ENCODE assay signal across 13 cellular contexts in genomic region chr17:49469831-49470568, GRCh38. TPM values are rescaled to one million over a fixed set of nuclear protein-coding genes. Genes with fewer than 3 reads are reported as not detected.
DNase-seq lines count a peak whose midpoint lies in the region; ATAC-seq and TF ChIP-seq lines count a peak whose summit lies in the region.
"Had no signal": no experiment of that assay in that cellular context is flagged by ENCODE, and none has a peak within 500 bp of the region (broad histone marks: within the 10 kb centered on the region; RNA-seq: fewer than 3 reads in every experiment).

No MANE protein-coding gene starts in this region.

- no peak for TF ChIP-seq POLR2A in body of pancreas (IDR thresholded peaks at IDR 0.05)
- TF ChIP-seq POLR2A in lower leg skin (IDR thresholded peaks at IDR 0.05): no peak

- TF ChIP-seq CTCF in activated CD8-positive, alpha-beta T cell treated with anti-CD3 and anti-CD28 coated beads for 36 hours (IDR thresholded peaks at IDR 0.05): no peak
- TF ChIP-seq CTCF in body of pancreas (IDR thresholded peaks at IDR 0.05): no peak
- TF ChIP-seq CTCF in lower leg skin (IDR thresholded peaks at IDR 0.05): no peak
- no peak for TF ChIP-seq CTCF in foreskin keratinocyte (conservative IDR thresholded peaks at IDR 0.05)

- POLR2A ChIA-PET in activated CD8-positive, alpha-beta T cell treated with anti-CD3 and anti-CD28 coated beads for 36 hours (lab: Charles Lee): interaction anchor here (0.5 kb wide), 1 partner anchor 417 kb away, joined by 4 read pairs; no protein-coding TSS in a partner anchor
- POLR2A ChIA-PET in activated CD8-positive, alpha-beta T cell treated with anti-CD3 and anti-CD28 coated beads, Interleukin-2, amount 10 ng/mL, durations not matched to agents 7 days and 5 days (lab: Charles Lee): interaction anchor here (0.8 kb wide), 1 partner anchor 16 kb away, joined by 3 read pairs; no protein-coding TSS in a partner anchor

- CTCF ChIA-PET in activated CD8-positive, alpha-beta T cell treated with anti-CD3 and anti-CD28 coated beads for 36 hours (lab: Charles Lee): interaction anchor here (2.2 to 2.5 kb wide), 2 partner anchors 26 to 86 kb away, joined by 8 to 9 read pairs; partner anchors contain the start of gene NGFR
- CTCF ChIA-PET in activated CD8-positive, alpha-beta T cell treated with anti-CD3 and anti-CD28 coated beads, Interleukin-2, amount 10 ng/mL, durations not matched to agents 7 days and 5 days (lab: Charles Lee): interaction anchor here (0.6 to 2.8 kb wide), 2 partner anchors 26 to 86 kb away, joined by 3 to 8 read pairs; no protein-coding TSS in a partner anchor

- WGBS in body of pancreas, 2 donors: 6 to 9% methylated on average over 30 to 50 of the region's 51 CpGs
- WGBS in lower leg skin, 2 donors: 24 to 25% methylated on average over 32 to 50 of the region's 51 CpGs

- no peak overlapping the region for H3K27ac Mint-ChIP-seq in activated CD8-positive, alpha-beta T cell treated with anti-CD3 and anti-CD28 coated beads for 36 hours
- H3K27ac Mint-ChIP-seq in activated CD8-positive, alpha-beta T cell treated with anti-CD3 and anti-CD28 coated beads, Interleukin-2, amount 10 ng/mL, durations not matched to agents 7 days and 5 days: no peak overlapping the region
- H3K27ac Mint-ChIP-seq: stimulated activated memory B cell treated with anti-CD40 and anti-IgM and Interleukin-4, amounts not matched to agents 10 μg/mL and 1 μg/mL and 100 μg/mL, for 72 hours had no signal

- ATAC-seq in activated CD8-positive, alpha-beta T cell treated with anti-CD3 and anti-CD28 coated beads for 36 hours: peak; percentile 34
- ATAC-seq in activated CD8-positive, alpha-beta T cell treated with anti-CD3 and anti-CD28 coated beads, Interleukin-2, amount 10 ng/mL, durations not matched to agents 7 days and 5 days: no peak
- peak; percentile 25 for ATAC-seq in body of pancreas
- ATAC-seq in foreskin keratinocyte: no peak
- ATAC-seq: stimulated activated memory B cell treated with anti-CD40 and anti-IgM and Interleukin-4, amounts not matched to agents 10 μg/mL and 1 μg/mL and 100 μg/mL, for 72 hours had no signal

- H3K36me3 ChIP-seq in body of pancreas (replicated peaks in 1 of 2; ENCODE audit: insufficient read depth in 1 of 2, low read depth in 2 of 2): no peaks in the 10 kb centered on the region
- H3K36me3 ChIP-seq: breast epithelium had no signal

- H3K4me1 ChIP-seq in body of pancreas (peaks cover 9% of the 10 kb centered on the region), foreskin keratinocyte (no peaks in the 10 kb centered on the region)
- H3K4me1 ChIP-seq: breast epithelium had no signal

- peaks cover 58% of the 10 kb centered on the region for H3K27me3 Mint-ChIP-seq in activated CD8-positive, alpha-beta T cell treated with anti-CD3 and anti-CD28 coated beads for 36 hours
- H3K27me3 Mint-ChIP-seq in activated CD8-positive, alpha-beta T cell treated with anti-CD3 and anti-CD28 coated beads, Interleukin-2, amount 10 ng/mL, durations not matched to agents 7 days and 5 days (ENCODE audit: low read depth): peaks cover 56% of the 10 kb centered on the region

- H3K4me1 Mint-ChIP-seq in activated CD8-positive, alpha-beta T cell treated with anti-CD3 and anti-CD28 coated beads for 36 hours (ENCODE audit: low read depth): no peaks in the 10 kb centered on the region
- no peaks in the 10 kb centered on the region for H3K4me1 Mint-ChIP-seq in activated CD8-positive, alpha-beta T cell treated with anti-CD3 and anti-CD28 coated beads, Interleukin-2, amount 10 ng/mL, durations not matched to agents 7 days and 5 days (ENCODE audit: low read depth)

- H3K9me3 ChIP-seq in body of pancreas: no peaks in the 10 kb centered on the region
- H3K9me3 ChIP-seq: breast epithelium had no signal

- intact Hi-C loops in activated CD8-positive, alpha-beta T cell treated with anti-CD3 and anti-CD28 coated beads for 36 hours (cut with micrococcal nuclease): no loop called here
- intact Hi-C loops in body of pancreas (cut with DNase I): no loop called here
- intact Hi-C loops in lower leg skin (cut with DNase I; ENCODE audit: low total_unique reads): no loop called here

- H3K36me3 Mint-ChIP-seq in activated CD8-positive, alpha-beta T cell treated with anti-CD3 and anti-CD28 coated beads for 36 hours (ENCODE audit: low read depth): peaks cover 1% of the 10 kb centered on the region
- no peaks in the 10 kb centered on the region for H3K36me3 Mint-ChIP-seq in activated CD8-positive, alpha-beta T cell treated with anti-CD3 and anti-CD28 coated beads, Interleukin-2, amount 10 ng/mL, durations not matched to agents 7 days and 5 days (ENCODE audit: low read depth)
- H3K36me3 Mint-ChIP-seq: stimulated activated memory B cell treated with anti-CD40 and anti-IgM and Interleukin-4, amounts not matched to agents 10 μg/mL and 1 μg/mL and 100 μg/mL, for 72 hours had no signal

- H3K27ac ChIP-seq in body of pancreas: no peak overlapping the region
- no peak overlapping the region for H3K27ac ChIP-seq in foreskin keratinocyte
- H3K27ac ChIP-seq: breast epithelium had no signal

- no peak overlapping the region for H3K4me3 Mint-ChIP-seq in activated CD8-positive, alpha-beta T cell treated with anti-CD3 and anti-CD28 coated beads for 36 hours
- H3K4me3 Mint-ChIP-seq in activated CD8-positive, alpha-beta T cell treated with anti-CD3 and anti-CD28 coated beads, Interleukin-2, amount 10 ng/mL, durations not matched to agents 7 days and 5 days: no peak overlapping the region
- H3K4me3 Mint-ChIP-seq: stimulated activated memory B cell treated with anti-CD40 and anti-IgM and Interleukin-4, amounts not matched to agents 10 μg/mL and 1 μg/mL and 100 μg/mL, for 72 hours had no signal

- H3K9me3 Mint-ChIP-seq in activated CD8-positive, alpha-beta T cell treated with anti-CD3 and anti-CD28 coated beads for 36 hours: peaks cover 7% of the 10 kb centered on the region
- H3K9me3 Mint-ChIP-seq in activated CD8-positive, alpha-beta T cell treated with anti-CD3 and anti-CD28 coated beads, Interleukin-2, amount 10 ng/mL, durations not matched to agents 7 days and 5 days (ENCODE audit: insufficient read depth): peaks cover 6% of the 10 kb centered on the region
- H3K9me3 Mint-ChIP-seq: stimulated activated memory B cell treated with anti-CD40 and anti-IgM and Interleukin-4, amounts not matched to agents 10 μg/mL and 1 μg/mL and 100 μg/mL, for 72 hours had no signal

- no peak overlapping the region for H3K4me3 ChIP-seq in body of pancreas
- H3K4me3 ChIP-seq in skeletal muscle cell (ENCODE audit: low read depth, low read length): peak overlapping the region; percentile 30
- no peak overlapping the region for H3K4me3 ChIP-seq in lower leg skin (ENCODE audit: low read depth, poor library complexity, severe bottlenecking)

- peaks cover 0 to 7% of the 10 kb centered on the region in 2 donors for H3K27me3 ChIP-seq in body of pancreas
- peaks cover 76% of the 10 kb centered on the region for H3K27me3 ChIP-seq in foreskin keratinocyte

- peak; percentile 17 for DNase-seq in activated CD8-positive, alpha-beta T cell treated with anti-CD3 and anti-CD28 coated beads for 36 hours
- no peak for DNase-seq in activated CD8-positive, alpha-beta T cell treated with anti-CD3 and anti-CD28 coated beads, Interleukin-2, amount 10 ng/mL, durations not matched to agents 7 days and 5 days
- DNase-seq in body of pancreas (peak in 2 of 4 donors; percentile 12 to 13), iPS-NIHi11 (ENCODE audit: low spot score) (peak; percentile 85), skeletal muscle cell (ENCODE audit: low read depth) (no peak), lower leg skin (ENCODE audit: low spot score in 2 of 2) (no peak), foreskin keratinocyte (no peak), mucosa of gallbladder (ENCODE audit: low spot score) (no peak)
- DNase-seq: activated CD8-positive, alpha-beta memory T cell treated with anti-CD3 and anti-CD28 coated beads, Interleukin-2, amount 50 U/mL, for 48 hours; NCI-H1694; OCI-M1 had no signal

RNA-seq across cellular contexts. Expression of gene NGFR, which starts 25.1 kb away (rescaled TPM):
- under 1 TPM in 1 of 2 experiments, not detected in 1; 0.09 TPM for total RNA-seq in activated CD8-positive, alpha-beta T cell treated with anti-CD3 and anti-CD28 coated beads for 36 hours
- under 1 TPM in 1 of 2 experiments, not detected in 1; 0.11 TPM for total RNA-seq in activated CD8-positive, alpha-beta T cell treated with anti-CD3 and anti-CD28 coated beads, Interleukin-2, amount 10 ng/mL, durations not matched to agents 7 days and 5 days
- total RNA-seq in body of pancreas (10 to 100 TPM; 10.1 to 27.7 TPM), lower leg skin (10 to 100 TPM in 3 of 4 donors, 1 to 10 TPM in 1; 3.0 to 40.5 (median 19.1) TPM), foreskin keratinocyte (0.95 and 2.7 TPM in 2 replicates), mucosa of gallbladder (10.3 TPM)
- polyA plus RNA-seq in foreskin keratinocyte: 0.83 and 2.9 TPM in 2 replicates

RNA-seq across cellular contexts. Expression of gene PHB1, which starts 55.3 kb away (rescaled TPM):
- total RNA-seq in activated CD8-positive, alpha-beta T cell treated with anti-CD3 and anti-CD28 coated beads for 36 hours: 100 to 1,000 TPM; 363 to 381 TPM
- total RNA-seq in activated CD8-positive, alpha-beta T cell treated with anti-CD3 and anti-CD28 coated beads, Interleukin-2, amount 10 ng/mL, durations not matched to agents 7 days and 5 days: 100 to 1,000 TPM; 181 to 183 TPM
- total RNA-seq in body of pancreas: 10 to 100 TPM; 37.1 to 38.6 TPM
- total RNA-seq in lower leg skin: 10 to 100 TPM; 47.0 to 79.0 (median 71.3) TPM
- 209 and 244 TPM in 2 replicates for total RNA-seq in foreskin keratinocyte
- polyA plus RNA-seq in foreskin keratinocyte: 328 and 360 TPM in 2 replicates
- 141 TPM for total RNA-seq in mucosa of gallbladder

Comparison
In these comparisons a context has a peak if more than half of its experiments do, and no peak if none do; other contexts are left out.
1. ATAC-seq: peak in activated CD8-positive, alpha-beta T cell treated with anti-CD3 and anti-CD28 coated beads for 36 hours (single experiment) and body of pancreas (single experiment); none in activated CD8-positive, alpha-beta T cell treated with anti-CD3 and anti-CD28 coated beads, Interleukin-2, amount 10 ng/mL, durations not matched to agents 7 days and 5 days (single experiment) and foreskin keratinocyte (single experiment).
2. DNase-seq: peak in activated CD8-positive, alpha-beta T cell treated with anti-CD3 and anti-CD28 coated beads for 36 hours (single experiment) and iPS-NIHi11 (single experiment); none in activated CD8-positive, alpha-beta T cell treated with anti-CD3 and anti-CD28 coated beads, Interleukin-2, amount 10 ng/mL, durations not matched to agents 7 days and 5 days (single experiment), skeletal muscle cell (single experiment), lower leg skin (0 of 2), foreskin keratinocyte (0 of 2) and mucosa of gallbladder (single experiment).